Comparison of ENCODE assay signal across 19 cellular contexts in the genomic region with DNA sequence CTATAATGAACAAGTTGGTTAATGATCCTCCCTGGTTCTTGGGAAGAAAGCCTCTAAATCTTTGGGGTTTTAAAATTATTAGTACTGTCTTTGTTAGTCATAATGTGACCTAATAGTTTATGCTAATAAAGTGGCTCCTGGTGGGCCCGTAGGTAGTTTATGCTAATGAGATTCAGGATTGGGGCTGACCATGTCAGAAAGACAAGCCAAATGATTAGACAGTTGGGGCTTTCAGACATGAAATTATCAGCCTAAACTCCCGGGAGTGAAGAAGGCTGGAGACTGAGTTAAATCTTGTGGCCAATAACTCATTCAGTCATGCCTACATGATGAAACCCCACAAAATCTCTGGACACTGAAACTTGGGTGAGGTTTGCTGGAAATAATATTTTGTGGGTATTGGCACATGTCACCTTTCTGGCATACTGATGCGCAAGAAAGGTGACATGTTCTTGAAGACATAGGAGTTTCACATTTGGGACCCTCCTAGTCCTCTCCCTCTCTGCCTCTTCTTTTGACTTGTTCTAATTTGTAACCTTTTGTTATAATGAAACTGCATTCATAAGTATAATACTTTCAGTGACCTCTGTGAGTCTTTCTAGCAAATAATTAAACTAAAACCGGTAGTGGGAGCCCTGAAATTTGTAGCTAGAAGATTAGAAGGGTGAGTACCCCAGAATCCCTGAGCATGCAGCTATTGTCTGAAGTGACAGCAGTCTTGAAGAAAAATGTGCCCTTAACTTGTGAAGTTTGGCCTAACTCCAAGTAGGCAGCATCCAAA.
"Had no signal": no experiment of that assay in that cellular context is flagged by ENCODE, and none has a peak within 500 bp of the region (broad histone marks: within the 10 kb centered on the region; RNA-seq: fewer than 3 reads in every experiment).

No MANE protein-coding gene starts in this region.

- H3K4me1 Mint-ChIP-seq: natural killer cell; stimulated activated memory B cell treated with anti-CD40 and anti-IgM and Interleukin-4, amounts not matched to agents 10 μg/mL and 1 μg/mL and 100 μg/mL, for 72 hours had no signal

- H3K4me3 Mint-ChIP-seq: mesothelial cell of epicardium; natural killer cell; neural crest cell; stimulated activated memory B cell treated with anti-CD40 and anti-IgM and Interleukin-4, amounts not matched to agents 10 μg/mL and 1 μg/mL and 100 μg/mL, for 72 hours; stimulated activated naive CD8-positive, alpha-beta T cell treated with anti-CD3 and anti-CD28 coated beads, Interleukin-15, Interleukin-2, amounts not matched to agents 100 ng/mL and 50 ng/mL, for 24 hours had no signal

- DNase-seq: effector memory CD4-positive, alpha-beta T cell; gastrocnemius medialis; islet precursor cell; mammary epithelial cell; natural killer cell; posterior cingulate gyrus; spleen; stimulated activated CD4-positive, alpha-beta T cell treated with anti-CD3 and anti-CD28 coated beads, Interleukin-15, amount 100 ng/mL, for 24 hours; stimulated activated CD4-positive, alpha-beta T cell treated with anti-CD3 and anti-CD28 coated beads, Interleukin-1b, Interleukin-23, amount 100 ng/mL, for 48 hours; stimulated activated CD4-positive, alpha-beta T cell treated with anti-CD3 and anti-CD28 coated beads, Interleukin-4, amount 100 ng/mL, for 24 hours; tibial artery; upper lobe of left lung; uterus had no signal

- H3K9me3 Mint-ChIP-seq: mesothelial cell of epicardium; neural crest cell; stimulated activated memory B cell treated with anti-CD40 and anti-IgM and Interleukin-4, amounts not matched to agents 10 μg/mL and 1 μg/mL and 100 μg/mL, for 72 hours had no signal

- H3K27ac Mint-ChIP-seq: mesothelial cell of epicardium; natural killer cell; stimulated activated memory B cell treated with anti-CD40 and anti-IgM and Interleukin-4, amounts not matched to agents 10 μg/mL and 1 μg/mL and 100 μg/mL, for 72 hours; stimulated activated naive CD8-positive, alpha-beta T cell treated with anti-CD3 and anti-CD28 coated beads, Interleukin-15, Interleukin-2, amounts not matched to agents 100 ng/mL and 50 ng/mL, for 24 hours had no signal

- H3K36me3 Mint-ChIP-seq: mesothelial cell of epicardium; natural killer cell; stimulated activated memory B cell treated with anti-CD40 and anti-IgM and Interleukin-4, amounts not matched to agents 10 μg/mL and 1 μg/mL and 100 μg/mL, for 72 hours had no signal

- ATAC-seq: gastrocnemius medialis; left lobe of liver; natural killer cell; sciatic nerve; stimulated activated memory B cell treated with anti-CD40 and anti-IgM and Interleukin-4, amounts not matched to agents 10 μg/mL and 1 μg/mL and 100 μg/mL, for 72 hours had no signal

- H3K27me3 Mint-ChIP-seq: stimulated activated memory B cell treated with anti-CD40 and anti-IgM and Interleukin-4, amounts not matched to agents 10 μg/mL and 1 μg/mL and 100 μg/mL, for 72 hours; stimulated activated naive CD8-positive, alpha-beta T cell treated with anti-CD3 and anti-CD28 coated beads, Interleukin-15, Interleukin-2, amounts not matched to agents 100 ng/mL and 50 ng/mL, for 24 hours had no signal
